In the genomic region with DNA sequence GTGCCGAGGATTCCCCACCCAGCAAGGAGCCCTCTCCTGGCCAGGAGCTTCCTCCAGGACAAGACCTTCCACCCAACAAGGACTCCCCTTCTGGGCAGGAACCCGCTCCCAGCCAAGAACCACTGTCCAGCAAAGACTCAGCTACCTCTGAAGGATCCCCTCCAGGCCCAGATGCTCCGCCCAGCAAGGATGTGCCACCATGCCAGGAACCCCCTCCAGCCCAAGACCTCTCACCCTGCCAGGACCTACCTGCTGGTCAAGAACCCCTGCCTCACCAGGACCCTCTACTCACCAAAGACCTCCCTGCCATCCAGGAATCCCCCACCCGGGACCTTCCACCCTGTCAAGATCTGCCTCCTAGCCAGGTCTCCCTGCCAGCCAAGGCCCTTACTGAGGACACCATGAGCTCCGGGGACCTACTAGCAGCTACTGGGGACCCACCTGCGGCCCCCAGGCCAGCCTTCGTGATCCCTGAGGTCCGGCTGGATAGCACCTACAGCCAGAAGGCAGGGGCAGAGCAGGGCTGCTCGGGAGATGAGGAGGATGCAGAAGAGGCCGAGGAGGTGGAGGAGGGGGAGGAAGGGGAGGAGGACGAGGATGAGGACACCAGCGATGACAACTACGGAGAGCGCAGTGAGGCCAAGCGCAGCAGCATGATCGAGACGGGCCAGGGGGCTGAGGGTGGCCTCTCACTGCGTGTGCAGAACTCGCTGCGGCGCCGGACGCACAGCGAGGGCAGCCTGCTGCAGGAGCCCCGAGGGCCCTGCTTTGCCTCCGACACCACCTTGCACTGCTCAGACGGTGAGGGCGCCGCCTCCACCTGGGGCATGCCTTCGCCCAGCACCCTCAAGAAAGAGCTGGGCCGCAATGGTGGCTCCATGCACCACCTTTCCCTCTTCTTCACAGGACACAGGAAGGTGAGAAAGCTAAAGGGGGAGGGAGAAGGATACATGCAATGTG, we compare ENCODE assay signal across 16 cellular contexts.
DNase-seq lines count a peak whose midpoint lies in the region; ATAC-seq and TF ChIP-seq lines count a peak whose summit lies in the region.
"Had no signal": no experiment of that assay in that cellular context is flagged by ENCODE, and none has a peak within 500 bp of the region (broad histone marks: within the 10 kb centered on the region; RNA-seq: fewer than 3 reads in every experiment).

No MANE protein-coding gene starts in this region.

- H3K27me3 ChIP-seq in lower lobe of right lung (ENCODE audit: low read depth) (no peaks in the 10 kb centered on the region), upper lobe of left lung (no peaks in the 10 kb centered on the region), PC-9 (ENCODE audit: insufficient read depth, low read depth) (no peaks in the 10 kb centered on the region)
- H3K27me3 ChIP-seq: MG63, pancreas had no signal

- no peaks in the 10 kb centered on the region for H3K27me3 Mint-ChIP-seq in activated T-helper 2 cell treated with anti-CD3 and anti-CD28 coated beads, Interferon-gamma antibody, Interleukin-2, Interleukin-4, amounts not matched to agents 10 μg/mL and 5 μg/mL and 100 μg/mL, durations not matched to agents 14 hours and 24 hours and 36 hours (ENCODE audit: low read depth)
- H3K27me3 Mint-ChIP-seq: activated B cell treated with CpG ODN at 0.5 μM for 24 hours had no signal

- H3K9me3 ChIP-seq in lower lobe of right lung: no peaks in the 10 kb centered on the region
- no peaks in the 10 kb centered on the region for H3K9me3 ChIP-seq in upper lobe of left lung
- no peaks in the 10 kb centered on the region for H3K9me3 ChIP-seq in PC-9 (ENCODE audit: insufficient read depth, low read depth)
- H3K9me3 ChIP-seq: HAP-1, MG63, pancreas had no signal

- peaks cover 60% of the 10 kb centered on the region for H3K36me3 Mint-ChIP-seq in activated T-helper 2 cell treated with anti-CD3 and anti-CD28 coated beads, Interferon-gamma antibody, Interleukin-2, Interleukin-4, amounts not matched to agents 10 μg/mL and 5 μg/mL and 100 μg/mL, durations not matched to agents 14 hours and 24 hours and 36 hours (ENCODE audit: low read depth)

- H3K9me2 ChIP-seq in PC-9 (ENCODE audit: insufficient read depth): no peaks in the 10 kb centered on the region

- peak; percentile 26 for DNase-seq in left ventricle myocardium superior
- DNase-seq in left cardiac atrium: no peak
- no peak for DNase-seq in activated T-helper 2 cell treated with anti-CD3 and anti-CD28 coated beads, Interferon-gamma antibody, Interleukin-2, Interleukin-4, amounts not matched to agents 10 μg/mL and 5 μg/mL and 100 μg/mL, durations not matched to agents 14 hours and 24 hours and 36 hours (ENCODE audit: low spot score)
- peak; percentile 32 for DNase-seq in lower lobe of right lung
- DNase-seq in upper lobe of left lung: no peak
- DNase-seq in GDM1 (lab: John Stamatoyannopoulos, UW): no peak
- DNase-seq in PC-9: no peak
- DNase-seq in foreskin fibroblast: no peak
- DNase-seq: activated B cell treated with CpG ODN at 0.5 μM for 24 hours, amniotic stem cell, MG63, NCI-H2029 treated with DMSO at 0.1 percent for 48 hours, NCI-H526 treated with DMSO at 0.1 percent for 48 hours, SW 1271 had no signal

- H3K36me3 ChIP-seq in lower lobe of right lung (peaks cover 43% of the 10 kb centered on the region), upper lobe of left lung (peaks cover 14 to 37% (median 24%) of the 10 kb centered on the region in 4 donors), PC-9 (ENCODE audit: low read depth) (peaks cover 13% of the 10 kb centered on the region; the same call in 1 of the 2 replicates)
- H3K36me3 ChIP-seq: HAP-1 had no signal

- CTCF ChIA-PET in PC-9 (lab: Charles Lee): no interaction called here

- TF ChIP-seq POLR2A in upper lobe of left lung (IDR thresholded peaks at IDR 0.05): no peak

- H3F3A ChIP-seq in PC-9 (ENCODE audit: insufficient read depth, low read depth): peaks cover 15% of the 10 kb centered on the region

- intact Hi-C loops in left ventricle myocardium superior (cut with micrococcal nuclease): no loop called here
- intact Hi-C loops in left cardiac atrium (cut with DNase I): no loop called here
- intact Hi-C loops in activated T-helper 2 cell treated with anti-CD3 and anti-CD28 coated beads, Interferon-gamma antibody, Interleukin-2, Interleukin-4, amounts not matched to agents 10 μg/mL and 5 μg/mL and 100 μg/mL, durations not matched to agents 14 hours and 24 hours and 36 hours (cut with micrococcal nuclease): no loop called here
- intact Hi-C loops in lower lobe of right lung (cut with DNase I): loop anchor here (10.0 kb wide), 1 partner anchor 139 kb away; no protein-coding TSS in a partner anchor
- intact Hi-C loops in PC-9 (cut with micrococcal nuclease; ENCODE audit: unreplicated experiment): loop anchor here (5.0 kb wide), 2 partner anchors 181 to 361 kb away; a partner anchor contains a TSS

- no TSS peak for BruUV-seq in PC-9 (replicated peaks; lab: Mats Ljungman, UMichigan)

- H2AFZ ChIP-seq in PC-9: no peak overlapping the region

- H3K4me1 ChIP-seq in lower lobe of right lung (peaks cover 96% of the 10 kb centered on the region), upper lobe of left lung (peaks cover 68 to 93% (median 82%) of the 10 kb centered on the region in 4 donors), PC-9 (replicated peaks; ENCODE audit: insufficient read depth) (peaks cover 40% of the 10 kb centered on the region)
- H3K4me1 ChIP-seq: HAP-1 had no signal

- H3K4me3 Mint-ChIP-seq in activated T-helper 2 cell treated with anti-CD3 and anti-CD28 coated beads, Interferon-gamma antibody, Interleukin-2, Interleukin-4, amounts not matched to agents 10 μg/mL and 5 μg/mL and 100 μg/mL, durations not matched to agents 14 hours and 24 hours and 36 hours (ENCODE audit: low read depth): no peak overlapping the region
- H3K4me3 Mint-ChIP-seq: activated B cell treated with CpG ODN at 0.5 μM for 24 hours had no signal

- no peak overlapping the region for H3K4me3 ChIP-seq in lower lobe of right lung
- no peak overlapping the region for H3K4me3 ChIP-seq in upper lobe of left lung
- no peak overlapping the region for H3K4me3 ChIP-seq in PC-9
- H3K4me3 ChIP-seq in foreskin fibroblast (ENCODE audit: low read depth in 1 of 2, low read length in 2 of 2): no peak overlapping the region
- H3K4me3 ChIP-seq: HAP-1, MG63 had no signal

- peak overlapping the region; percentile 85 for H3K27ac ChIP-seq in lower lobe of right lung
- H3K27ac ChIP-seq in upper lobe of left lung: peak overlapping the region in 3 of 4 donors; percentile 90 to 91 (median 91)
- no peak overlapping the region for H3K27ac ChIP-seq in PC-9

- no peaks in the 10 kb centered on the region for H4K20me1 ChIP-seq in PC-9 (ENCODE audit: insufficient read depth)

- peaks cover 7% of the 10 kb centered on the region for H3K79me2 ChIP-seq in PC-9 (ENCODE audit: low read depth)

- H3K4me2 ChIP-seq in PC-9: no peak overlapping the region

- H3K27ac Mint-ChIP-seq in activated T-helper 2 cell treated with anti-CD3 and anti-CD28 coated beads, Interferon-gamma antibody, Interleukin-2, Interleukin-4, amounts not matched to agents 10 μg/mL and 5 μg/mL and 100 μg/mL, durations not matched to agents 14 hours and 24 hours and 36 hours: peak overlapping the region; percentile 46

- POLR2A ChIA-PET in PC-9 (lab: Charles Lee; ENCODE audit: unreplicated experiment): no interaction called here

- H3K4me1 Mint-ChIP-seq in activated T-helper 2 cell treated with anti-CD3 and anti-CD28 coated beads, Interferon-gamma antibody, Interleukin-2, Interleukin-4, amounts not matched to agents 10 μg/mL and 5 μg/mL and 100 μg/mL, durations not matched to agents 14 hours and 24 hours and 36 hours (ENCODE audit: low read depth): peaks cover 64% of the 10 kb centered on the region

- no peak for ATAC-seq in left ventricle myocardium superior
- no peak for ATAC-seq in left cardiac atrium
- ATAC-seq in lower lobe of right lung: no peak
- no peak for ATAC-seq in upper lobe of left lung (ENCODE audit: low FRiP score in 2 of 2)
- ATAC-seq: pancreas had no signal

- TF ChIP-seq CTCF in lower lobe of right lung (IDR thresholded peaks at IDR 0.05) (no peak), upper lobe of left lung (IDR thresholded peaks at IDR 0.05) (no peak), PC-9 (conservative IDR thresholded peaks at IDR 0.05) (no peak), foreskin fibroblast (IDR thresholded peaks at IDR 0.05; ENCODE audit: low read depth, low read length) (no peak)

- WGBS in upper lobe of left lung, 2 donors: 93 to 98% methylated on average over 30 to 31 of the region's 31 CpGs

- no peaks in the 10 kb centered on the region for H3K9me3 Mint-ChIP-seq in activated T-helper 2 cell treated with anti-CD3 and anti-CD28 coated beads, Interferon-gamma antibody, Interleukin-2, Interleukin-4, amounts not matched to agents 10 μg/mL and 5 μg/mL and 100 μg/mL, durations not matched to agents 14 hours and 24 hours and 36 hours
- H3K9me3 Mint-ChIP-seq: activated B cell treated with CpG ODN at 0.5 μM for 24 hours had no signal

- TF ChIP-seq EP300 in upper lobe of left lung (IDR thresholded peaks at IDR 0.05): no peak

Comparison
In these comparisons a context has a peak if more than half of its experiments do, and no peak if none do; other contexts are left out.
1. DNase-seq: peak in left ventricle myocardium superior (single experiment) and lower lobe of right lung (single experiment); none in left cardiac atrium (single experiment), activated T-helper 2 cell treated with anti-CD3 and anti-CD28 coated beads, Interferon-gamma antibody, Interleukin-2, Interleukin-4, amounts not matched to agents 10 μg/mL and 5 μg/mL and 100 μg/mL, durations not matched to agents 14 hours and 24 hours and 36 hours (single experiment), upper lobe of left lung (0 of 2), GDM1 (single experiment), PC-9 (0 of 2) and foreskin fibroblast (0 of 2).
2. intact Hi-C loops: an anchor here in lower lobe of right lung (10.0 kb wide) and PC-9 (5.0 kb wide); none called in left ventricle myocardium superior, left cardiac atrium and activated T-helper 2 cell treated with anti-CD3 and anti-CD28 coated beads, Interferon-gamma antibody, Interleukin-2, Interleukin-4, amounts not matched to agents 10 μg/mL and 5 μg/mL and 100 μg/mL, durations not matched to agents 14 hours and 24 hours and 36 hours.